ENCODE assay signal across 28 cellular contexts in genomic region chr14:69891422-69891821, GRCh38. TPM values are rescaled to one million over a fixed set of nuclear protein-coding genes. Genes with fewer than 3 reads are reported as not detected.
"Had no signal": no experiment of that assay in that cellular context is flagged by ENCODE, and none has a peak within 500 bp of the region (broad histone marks: within the 10 kb centered on the region; RNA-seq: fewer than 3 reads in every experiment).

No MANE protein-coding gene starts in this region.

- H3K27me3 ChIP-seq: adrenal gland, hepatocyte, sigmoid colon, testis, uterus had no signal

- H3K36me3 ChIP-seq: adrenal gland, sigmoid colon, uterus had no signal

- ATAC-seq: activated CD4-positive, alpha-beta T cell treated with anti-CD3 and anti-CD28 coated beads for 36 hours; activated T-cell treated with anti-CD3 and anti-CD28 coated beads, Interleukin-2, amount 50 U/mL, for 4 hours; esophagus mucosa; left ventricle myocardium superior; stimulated activated naive B cell treated with anti-CD40 and anti-IgM and Interleukin-4, amounts not matched to agents 10 μg/mL and 1 μg/mL and 100 μg/mL, for 72 hours had no signal

- H3K27ac ChIP-seq: adrenal gland, hepatocyte, sigmoid colon, testis, uterus had no signal

- FAIRE-seq: astrocyte, colon, endothelial cell of umbilical vein had no signal

- H3K4me3 ChIP-seq: adrenal gland, hepatocyte, sigmoid colon, testis, uterus had no signal

- H3K9me3 ChIP-seq: adrenal gland, testis, uterus had no signal

- DNase-seq: activated B cell treated with CpG ODN at 0.5 μM for 24 hours; activated CD4-positive, alpha-beta T cell treated with anti-CD3 and anti-CD28 coated beads for 36 hours; activated CD4-positive, alpha-beta T cell treated with anti-CD3 and anti-CD28 coated beads, Interleukin-2, amount 50 U/mL, for 4 hours; activated CD8-positive, alpha-beta memory T cell treated with anti-CD3 and anti-CD28 coated beads, Interleukin-2, amount 50 U/mL, for 48 hours; activated naive CD4-positive, alpha-beta T cell; activated T-cell treated with anti-CD3 and anti-CD28 coated beads, Interleukin-2, amount 50 U/mL, for 4 hours; adrenal gland; central memory CD4-positive, alpha-beta T cell; effector memory CD4-positive, alpha-beta T cell; foreskin melanocyte; glutamatergic neuron; left ventricle myocardium superior; mammary epithelial cell; occipital lobe; sigmoid colon; stimulated activated CD4-positive, alpha-beta T cell treated with anti-CD3 and anti-CD28 coated beads, Interleukin-2, amount 100 ng/mL, for 48 hours; stimulated activated CD8-positive, alpha-beta memory T cell treated with anti-CD3 and anti-CD28 coated beads, Interleukin-4, amount 100 ng/mL, for 48 hours; stimulated activated naive B cell treated with anti-CD40 and anti-IgM and Interleukin-4, amounts not matched to agents 10 μg/mL and 1 μg/mL and 100 μg/mL, for 72 hours; testis; trophoblast cell; uterus had no signal

RNA-seq across cellular contexts. Expression of gene SMOC1, which starts 12.2 kb away (rescaled TPM):
- total RNA-seq: activated B cell treated with CpG ODN at 0.5 μM for 24 hours; activated CD4-positive, alpha-beta T cell treated with anti-CD3 and anti-CD28 coated beads for 36 hours; activated CD8-positive, alpha-beta memory T cell treated with anti-CD3 and anti-CD28 coated beads for 36 hours; activated T-helper 2 cell treated with anti-CD3 and anti-CD28 coated beads, Interferon-gamma antibody, Interleukin-2, Interleukin-4, amounts not matched to agents 10 μg/mL and 5 μg/mL and 100 μg/mL, durations not matched to agents 14 hours and 24 hours and 36 hours had no signal
